13 cellular contexts compared by ENCODE assay signal in the genomic region with DNA sequence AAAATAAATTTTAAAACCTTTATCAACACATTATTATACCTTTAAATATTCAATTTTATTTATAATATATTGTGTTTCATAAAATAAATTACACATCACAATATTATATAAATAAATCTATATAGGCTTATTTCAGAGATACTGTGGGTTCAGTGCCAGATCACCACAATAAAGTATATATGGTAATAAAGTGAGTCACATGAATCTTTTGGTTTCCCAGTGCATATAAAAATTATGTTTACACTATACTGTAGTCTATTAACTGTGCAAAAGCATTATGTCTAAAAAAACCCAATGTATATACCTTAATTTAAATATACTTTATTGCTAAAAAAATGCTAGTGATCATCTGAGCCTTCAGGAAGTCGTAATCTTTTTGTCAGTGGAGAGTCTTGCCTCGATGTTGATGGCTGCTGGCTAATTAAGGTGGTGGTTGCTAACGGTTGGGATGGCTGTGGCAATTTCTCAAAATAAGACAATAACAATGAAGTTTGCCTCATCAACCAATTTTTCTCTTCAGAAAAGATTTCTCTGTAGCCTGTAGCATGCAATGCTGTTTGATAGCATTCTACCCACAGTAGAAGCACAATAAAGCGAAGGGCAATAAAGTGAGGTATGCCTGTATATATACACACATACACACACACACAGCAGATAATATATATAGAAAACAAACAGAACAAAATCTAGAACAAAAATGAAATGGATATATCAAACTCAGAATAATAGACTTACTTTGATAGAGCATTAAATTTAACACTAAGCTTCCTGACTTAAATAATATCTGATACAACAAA.
"Had no signal": no experiment of that assay in that cellular context is flagged by ENCODE, and none has a peak within 500 bp of the region (broad histone marks: within the 10 kb centered on the region; RNA-seq: fewer than 3 reads in every experiment).

No MANE protein-coding gene starts in this region.

- H3K9me3 ChIP-seq: suprapubic skin had no signal

- H3K4me2 ChIP-seq: smooth muscle cell had no signal

- H3K4me1 ChIP-seq: suprapubic skin had no signal

- DNase-seq: activated CD4-positive, alpha-beta memory T cell treated with anti-CD3 and anti-CD28 coated beads, Interleukin-2, amount 10 ng/mL, durations not matched to agents 7 days and 5 days; activated CD4-positive, alpha-beta T cell treated with anti-CD3 and anti-CD28 coated beads for 48 hours; activated CD4-positive, CD25-positive, alpha-beta regulatory T cell; activated naive CD4-positive, alpha-beta T cell; activated naive CD8-positive, alpha-beta T cell treated with anti-CD3 and anti-CD28 coated beads for 36 hours; activated T-cell treated with anti-CD3 and anti-CD28 coated beads, Interleukin-2, amount 50 U/mL, for 1 hour; amniotic stem cell; mesendoderm; naive thymus-derived CD8-positive, alpha-beta T cell; stimulated activated CD4-positive, alpha-beta T cell treated with anti-CD3 and anti-CD28 coated beads, Interleukin-4, amount 100 ng/mL, for 1 hour; stimulated activated naive CD8-positive, alpha-beta T cell treated with anti-CD3 and anti-CD28 coated beads, Interleukin-15, amount 100 ng/mL, for 72 hours had no signal

- H3K36me3 ChIP-seq: suprapubic skin had no signal

- H3K27ac ChIP-seq: suprapubic skin had no signal

- H3K4me3 ChIP-seq: smooth muscle cell, suprapubic skin had no signal

- H3K27me3 ChIP-seq: suprapubic skin had no signal
